ENCODE assay signal across 8 cellular contexts in genomic region chr3:16917256-16917935, GRCh38. TPM values are rescaled to one million over a fixed set of nuclear protein-coding genes. Genes with fewer than 3 reads are reported as not detected.
DNase-seq lines count a peak whose midpoint lies in the region; ATAC-seq and TF ChIP-seq lines count a peak whose summit lies in the region.

No MANE protein-coding gene starts in this region.

- H3K9me3 ChIP-seq in GM23248 (ENCODE audit: low read depth) (no peaks in the 10 kb centered on the region), mesodermal cell (ENCODE audit: control insufficient read depth, low read length) (no peaks in the 10 kb centered on the region)

- H3K27me3 ChIP-seq in GM23248 (replicated peaks; ENCODE audit: insufficient read depth) (no peaks in the 10 kb centered on the region), brain microvascular endothelial cell (replicated peaks) (no peaks in the 10 kb centered on the region)

- H3K27ac ChIP-seq in GM23248 (no peak overlapping the region), brain microvascular endothelial cell (peak overlapping the region; percentile 28), mesodermal cell (ENCODE audit: low read depth, low read length, severe bottlenecking) (peak overlapping the region; percentile 30)

- H3K9me2 ChIP-seq in GM23248 (ENCODE audit: insufficient read depth) = no peaks in the 10 kb centered on the region

- no peak overlapping the region for H3K9ac ChIP-seq in GM23248

- in situ Hi-C loops in GM23248 (cut with MboI) (no loop called here), brain microvascular endothelial cell (cut with HindIII; ENCODE audit: low pct_ligation_motif_present, low sequenced_read_pairs) (no loop called here)

- peak overlapping the region; percentile 8 for H3K4me2 ChIP-seq in GM23248 (ENCODE audit: unreplicated experiment)

- no peak for ATAC-seq in omental fat pad (ENCODE audit: low FRiP score)

- H4K20me1 ChIP-seq in GM23248 (ENCODE audit: insufficient read depth) = no peaks in the 10 kb centered on the region

- DNase-seq in AG08395 (ENCODE audit: low spot score) = peak; percentile 5
- DNase-seq in GM23248 = peak; percentile 46
- peak; percentile 52 for DNase-seq in brain microvascular endothelial cell
- DNase-seq in germinal center (ENCODE audit: low spot score) = no peak
- DNase-seq in SKM-1 (lab: John Stamatoyannopoulos, UW; ENCODE audit: unreplicated experiment) = no peak
- no peak for DNase-seq in COLO829 (ENCODE audit: low spot score)
- no peak for DNase-seq in omental fat pad (ENCODE audit: low spot score)

- H3K4me3 ChIP-seq in GM23248 (no peak overlapping the region), brain microvascular endothelial cell (ENCODE audit: low read depth, low read length) (no peak overlapping the region), mesodermal cell (ENCODE audit: extremely low read depth, insufficient read depth, low read length, poor library complexity, severe bottlenecking) (no peak overlapping the region)

- H3K4me1 ChIP-seq in GM23248 (ENCODE audit: insufficient read depth) (peaks cover 16% of the 10 kb centered on the region), mesodermal cell (ENCODE audit: control insufficient read depth, insufficient read depth, low read length, poor library complexity, severe bottlenecking) (peaks cover 7% of the 10 kb centered on the region)

- H3F3A ChIP-seq in GM23248 (ENCODE audit: insufficient read depth) = peaks cover 19% of the 10 kb centered on the region

- no peaks in the 10 kb centered on the region for H3K79me2 ChIP-seq in GM23248 (ENCODE audit: insufficient read depth)

- H2AFZ ChIP-seq in GM23248 = no peak overlapping the region

- no peak for TF ChIP-seq CTCF in brain microvascular endothelial cell (IDR thresholded peaks at IDR 0.05; ENCODE audit: low read depth, low read length, missing control alignments)
- TF ChIP-seq CTCF in omental fat pad (IDR thresholded peaks at IDR 0.05) = no peak

- H3K36me3 ChIP-seq in GM23248 (ENCODE audit: low read depth) = no peaks in the 10 kb centered on the region
- H3K36me3 ChIP-seq in brain microvascular endothelial cell (replicated peaks) = no peaks in the 10 kb centered on the region
- H3K36me3 ChIP-seq in mesodermal cell (ENCODE audit: control insufficient read depth, insufficient read depth, low read length) = no peaks in the 10 kb centered on the region

RNA-seq across cellular contexts. Expression of gene PLCL2, which starts 32.6 kb away (rescaled TPM):
- 3.7 and 5.1 TPM in 2 replicates for total RNA-seq in GM23248 (2014; rRNA removed; shearing (Covaris generic))
- 1.4 TPM in 2 replicates for polyA plus RNA-seq in GM23248 (2016; fragmentation: Nextera tagmentation; extraction: Ambion mirVana)
- 6.7 TPM for polyA plus RNA-seq in mesodermal cell (2013, experiment 1 of 2)
- polyA plus RNA-seq in mesodermal cell (2013, experiment 2 of 2) = 6.9 TPM
- total RNA-seq in omental fat pad = 10 to 100 TPM; 10.8 to 28.5 (median 16.3) TPM

Comparison
In these comparisons a context has a peak if more than half of its experiments do, and no peak if none do; other contexts are left out.
1. DNase-seq: peak in AG08395 (single experiment), GM23248 (single experiment) and brain microvascular endothelial cell (single experiment); none in germinal center (single experiment), SKM-1 (single experiment), COLO829 (single experiment) and omental fat pad (single experiment).